Comparison of ENCODE assay signal across 1 cellular context in the genomic region with DNA sequence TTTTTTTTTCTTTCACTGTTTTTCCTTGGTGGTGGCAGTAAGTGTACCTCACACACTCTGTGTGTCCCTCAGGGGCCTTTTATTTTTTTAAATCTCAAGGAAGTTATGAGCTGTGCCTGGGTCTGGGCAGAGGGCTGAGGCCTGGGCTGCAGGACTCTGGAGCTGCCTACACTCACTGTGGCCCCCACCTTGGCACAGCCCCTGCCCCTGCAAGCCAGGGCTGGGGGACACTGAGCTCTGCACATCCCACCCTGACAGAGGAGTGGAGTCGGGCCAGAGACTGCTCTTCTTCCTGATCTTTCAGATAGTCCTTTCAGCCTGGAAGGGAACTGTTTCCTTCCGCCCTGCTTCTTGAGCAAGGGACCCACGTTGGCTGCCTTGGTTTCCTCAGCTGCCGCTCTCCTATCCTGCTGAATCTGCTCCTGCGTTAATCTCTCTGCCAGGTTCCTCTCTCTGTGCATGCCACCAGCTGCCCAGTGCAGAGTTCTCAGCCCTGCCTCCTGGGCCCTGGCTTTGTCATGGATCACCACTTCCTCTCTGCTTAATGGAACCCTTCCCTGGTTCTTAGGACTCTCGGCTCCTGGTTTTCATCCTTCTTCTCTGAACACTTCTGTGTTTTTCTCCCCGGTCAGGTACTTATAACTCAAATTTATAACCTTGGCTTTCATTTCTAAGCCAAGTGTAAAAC.
TF ChIP-seq lines count a peak whose summit lies in the region.

No MANE protein-coding gene starts in this region.

TF ChIP-seq in WTC11, 78 proteins besides CTCF, POLR2A, EP300 and RAD21 (continued from another document):
- no peak for TF ChIP-seq IRF2 (CRISPR knock-in tag; IDR thresholded peaks at IDR 0.05; ENCODE audit: borderline replicate concordance, low read depth)
